Comparison of ENCODE assay signal across 8 cellular contexts in genomic region chr20:53622247-53623114, GRCh38. TPM values are rescaled to one million over a fixed set of nuclear protein-coding genes. Genes with fewer than 3 reads are reported as not detected.
DNase-seq lines count a peak whose midpoint lies in the region; ATAC-seq and TF ChIP-seq lines count a peak whose summit lies in the region.

No MANE protein-coding gene starts in this region.

- DNase-seq in activated naive CD4-positive, alpha-beta T cell treated with anti-CD3 and anti-CD28 coated beads for 36 hours = no peak
- no peak for DNase-seq in activated naive CD4-positive, alpha-beta T cell treated with anti-CD3 and anti-CD28 coated beads, Interleukin-2, amount 50 U/mL, for 16 hours
- peak; percentile 15 for DNase-seq in UCSD-AML1 (lab: John Stamatoyannopoulos, UW; ENCODE audit: unreplicated experiment)
- DNase-seq in heart left ventricle = no peak
- no peak for DNase-seq in mesenteric fat pad (ENCODE audit: low spot score)
- DNase-seq in NCI-H187 treated with DMSO at 0.1 percent for 48 hours (lab: John Stamatoyannopoulos, UW) = no peak
- no peak for DNase-seq in NCI-H146 (lab: John Stamatoyannopoulos, UW)

- H3K27me3 Mint-ChIP-seq in activated naive CD4-positive, alpha-beta T cell treated with anti-CD3 and anti-CD28 coated beads for 36 hours (ENCODE audit: low read depth) = no peaks in the 10 kb centered on the region

- no peaks in the 10 kb centered on the region for H3K9me3 Mint-ChIP-seq in activated naive CD4-positive, alpha-beta T cell treated with anti-CD3 and anti-CD28 coated beads for 36 hours

- H3K9me3 ChIP-seq in heart left ventricle (no peaks in the 10 kb centered on the region), skeletal muscle satellite cell (replicated peaks; ENCODE audit: low read length) (no peaks in the 10 kb centered on the region)

- 45 to 50% (median 46%) methylated on average over 7 of the region's 7 CpGs for WGBS in heart left ventricle, 4 donors

- H3K4me3 ChIP-seq in heart left ventricle (peak overlapping the region in 5 of 12 donors; percentile 37 to 57 (median 53)), skeletal muscle satellite cell (ENCODE audit: low read length) (no peak overlapping the region)

- H3K27ac ChIP-seq in heart left ventricle = peak overlapping the region; percentile 71 to 91 (median 82)

- peak overlapping the region; percentile 92 for H3K27ac Mint-ChIP-seq in activated naive CD4-positive, alpha-beta T cell treated with anti-CD3 and anti-CD28 coated beads for 36 hours

- H3K27me3 ChIP-seq in heart left ventricle (no peaks in the 10 kb centered on the region), skeletal muscle satellite cell (ENCODE audit: control insufficient read depth, insufficient read depth, low read length) (no peaks in the 10 kb centered on the region)

- intact Hi-C loops in activated naive CD4-positive, alpha-beta T cell treated with anti-CD3 and anti-CD28 coated beads for 36 hours (cut with micrococcal nuclease) = loop anchor here (1.0 to 5.0 kb wide), 5 partner anchors 13 to 86 kb away; no protein-coding TSS in a partner anchor
- intact Hi-C loops in heart left ventricle (cut with DNase I) = loop anchor here in 4 of 10 donors (2.0 to 10.0 kb wide), 3 partner anchors 28 to 206 kb away; no protein-coding TSS in a partner anchor

- CTCF ChIA-PET in activated naive CD4-positive, alpha-beta T cell treated with anti-CD3 and anti-CD28 coated beads for 36 hours (lab: Charles Lee) = interaction anchor here (0.7 to 3.3 kb wide), 9 partner anchors 9 to 315 kb away, joined by 3 to 9 read pairs (median 3); no protein-coding TSS in a partner anchor

- H3K4me3 Mint-ChIP-seq in activated naive CD4-positive, alpha-beta T cell treated with anti-CD3 and anti-CD28 coated beads for 36 hours = peak overlapping the region; percentile 33

- peak overlapping the region; percentile 76 for H3K4me2 ChIP-seq in skeletal muscle satellite cell (ENCODE audit: low read length)

- H3K9ac ChIP-seq in skeletal muscle satellite cell (ENCODE audit: low read depth, low read length) = peak overlapping the region; percentile 85

- no peaks in the 10 kb centered on the region for H3K36me3 Mint-ChIP-seq in activated naive CD4-positive, alpha-beta T cell treated with anti-CD3 and anti-CD28 coated beads for 36 hours (ENCODE audit: low read depth)

- H3K4me1 ChIP-seq in heart left ventricle (peaks cover 12 to 60% (median 27%) of the 10 kb centered on the region in 12 donors), skeletal muscle satellite cell (ENCODE audit: control insufficient read depth, insufficient read depth, low read length) (peaks cover 31% of the 10 kb centered on the region)

- H3K36me3 ChIP-seq in heart left ventricle = no peaks in the 10 kb centered on the region
- H3K36me3 ChIP-seq in skeletal muscle satellite cell (ENCODE audit: insufficient read depth, low read length) = no peaks in the 10 kb centered on the region

- TF ChIP-seq CTCF in heart left ventricle (IDR thresholded peaks at IDR 0.05) = no peak

- ATAC-seq in heart left ventricle = no peak

- no peak for TF ChIP-seq POLR2A in heart left ventricle (IDR thresholded peaks at IDR 0.05)

- H3K4me1 Mint-ChIP-seq in activated naive CD4-positive, alpha-beta T cell treated with anti-CD3 and anti-CD28 coated beads for 36 hours (ENCODE audit: low read depth) = peaks cover 38% of the 10 kb centered on the region

RNA-seq across cellular contexts. Expression of gene ZNF217, which starts 28.8 kb away (rescaled TPM):
- 10 to 100 TPM; 37.2 to 38.3 TPM for total RNA-seq in activated naive CD4-positive, alpha-beta T cell treated with anti-CD3 and anti-CD28 coated beads for 36 hours
- total RNA-seq in heart left ventricle = 10 to 100 TPM in 2 of 9 donors, 1 to 10 TPM in 7; 5.4 to 24.1 (median 8.6) TPM
- polyA plus RNA-seq in heart left ventricle = 1 to 10 TPM; 3.7 to 5.0 TPM
- total RNA-seq in skeletal muscle satellite cell (2012; rRNA removed) = 12.2 and 14.9 TPM in 2 replicates
- total RNA-seq in mesenteric fat pad = 61.4 TPM
